Comparison of ENCODE assay signal across 8 cellular contexts in genomic region chr2:161771148-161771547, GRCh38.
"Had no signal": no experiment of that assay in that cellular context is flagged by ENCODE, and none has a peak within 500 bp of the region (broad histone marks: within the 10 kb centered on the region; RNA-seq: fewer than 3 reads in every experiment).

No MANE protein-coding gene starts in this region.

- ATAC-seq: GM12878 had no signal

- FAIRE-seq: G401.6, GM12878, GM12891, GM12892, GM18507, GM19239 had no signal

- DNase-seq: GDM1, GF-D8 had no signal

- H3K4me3 ChIP-seq: GM12878 had no signal
